ENCODE assay signal across 10 cellular contexts in genomic region chr17:39677581-39678339, GRCh38. TPM values are rescaled to one million over a fixed set of nuclear protein-coding genes. Genes with fewer than 3 reads are reported as not detected.
DNase-seq lines count a peak whose midpoint lies in the region; ATAC-seq and TF ChIP-seq lines count a peak whose summit lies in the region.
"Had no signal": no experiment of that assay in that cellular context is flagged by ENCODE, and none has a peak within 500 bp of the region (broad histone marks: within the 10 kb centered on the region; RNA-seq: fewer than 3 reads in every experiment).

No MANE protein-coding gene starts in this region.

- H3K9me3 ChIP-seq in colonic mucosa (no peaks in the 10 kb centered on the region), psoas muscle (no peaks in the 10 kb centered on the region)
- H3K9me3 ChIP-seq: neutrophil, suprapubic skin had no signal

- TF ChIP-seq CTCF in colonic mucosa (IDR thresholded peaks at IDR 0.05), result no peak
- no peak for TF ChIP-seq CTCF in psoas muscle (IDR thresholded peaks at IDR 0.05)

- DNase-seq in NCI-H2171 treated with DMSO at 0.1 percent for 48 hours (lab: John Stamatoyannopoulos, UW), result peak; percentile 66
- DNase-seq in colonic mucosa, result no peak
- DNase-seq in psoas muscle, result peak; percentile 75 to 91
- no peak for DNase-seq in AG08396 (ENCODE audit: low spot score)
- no peak for DNase-seq in 8988T
- no peak for DNase-seq in left colon
- DNase-seq: NCI-H1436 treated with DMSO at 0.1 percent for 48 hours had no signal

- H3K27me3 ChIP-seq in colonic mucosa (no peaks in the 10 kb centered on the region), psoas muscle (ENCODE audit: insufficient read depth in 3 of 3, low read length in 2 of 3) (no peaks in the 10 kb centered on the region)
- H3K27me3 ChIP-seq: suprapubic skin had no signal

- H3K4me1 ChIP-seq in colonic mucosa (peaks cover 20% of the 10 kb centered on the region), psoas muscle (peaks cover 60% of the 10 kb centered on the region)

- H3K36me3 ChIP-seq in colonic mucosa (no peaks in the 10 kb centered on the region), psoas muscle (ENCODE audit: insufficient read depth in 1 of 2, low read depth in 1 of 2) (peaks cover 2 to 4% of the 10 kb centered on the region in 2 donors)
- H3K36me3 ChIP-seq: neutrophil had no signal

- peak overlapping the region; percentile 60 for H3K27ac ChIP-seq in colonic mucosa
- H3K27ac ChIP-seq in psoas muscle, result peak overlapping the region; percentile 89
- H3K27ac ChIP-seq: neutrophil, suprapubic skin had no signal

- intact Hi-C loops in colonic mucosa (cut with DNase I), result no loop called here
- intact Hi-C loops in psoas muscle (cut with DNase I), result loop anchor here in 1 of 2 donors (5.0 kb wide), 1 partner anchor 55 kb away; the partner anchor contains the start of gene MIEN1
- intact Hi-C loops in left colon (cut with DNase I, micrococcal nuclease), result no loop called here

- H3K9ac ChIP-seq in colonic mucosa (ENCODE audit: low read depth in 2 of 2, low read length in 2 of 2), result peak overlapping the region in 1 of 2 donors; percentile 79

- peak; percentile 88 to 94 (median 92) for ATAC-seq in psoas muscle
- no peak for ATAC-seq in left colon
- ATAC-seq: WTC11 had no signal

- H3K4me3 ChIP-seq in colonic mucosa (no peak overlapping the region), psoas muscle (peak overlapping the region; percentile 34)
- H3K4me3 ChIP-seq: suprapubic skin had no signal

- WGBS in psoas muscle, 3 donors, result 23 to 40% (median 25%) methylated on average over 11 of the region's 11 CpGs

RNA-seq across cellular contexts. Expression of gene PNMT, which starts 9.5 kb away (rescaled TPM):
- total RNA-seq in colonic mucosa (under 1 TPM in 1 of 2 donors, not detected in 1; 0.47 TPM), psoas muscle (10 to 100 TPM in 2 of 4 donors, 1 to 10 TPM in 2; 5.9 to 15.3 (median 11.8) TPM), left colon (1 to 10 TPM in 1 of 2 donors, under 1 TPM in 1; 0.73 to 1.0 TPM)
- 10 to 100 TPM in 1 of 3 donors, 1 to 10 TPM in 2; 6.0 to 13.0 (median 6.8) TPM for polyA plus RNA-seq in psoas muscle

RNA-seq across cellular contexts. Expression of gene PGAP3, which starts 10.1 kb away (rescaled TPM):
- total RNA-seq in colonic mucosa, result 10 to 100 TPM; 37.3 to 42.0 TPM
- total RNA-seq in psoas muscle, result 1 to 10 TPM; 4.5 to 7.9 (median 6.7) TPM
- 1 to 10 TPM; 1.4 to 4.2 (median 3.3) TPM for polyA plus RNA-seq in psoas muscle
- total RNA-seq in left colon, result 10 to 100 TPM; 46.1 to 56.1 TPM

RNA-seq across cellular contexts. Expression of gene TCAP, which starts 12.6 kb away (rescaled TPM):
- 1 to 10 TPM in 1 of 2 donors, under 1 TPM in 1; 0.49 to 1.2 TPM for total RNA-seq in colonic mucosa
- total RNA-seq in psoas muscle, result 1,000 to 10,000 TPM; 3,389 to 5,818 (median 3,842) TPM
- 1,000 to 10,000 TPM; 2,116 to 7,047 (median 2,671) TPM for polyA plus RNA-seq in psoas muscle
- total RNA-seq in left colon, result under 1 TPM; 0.43 to 0.50 TPM

RNA-seq across cellular contexts. Expression of gene ERBB2, which starts 22.1 kb away (rescaled TPM):
- 100 to 1,000 TPM; 153 to 174 TPM for total RNA-seq in colonic mucosa
- 10 to 100 TPM; 20.4 to 24.9 (median 21.1) TPM for total RNA-seq in psoas muscle
- polyA plus RNA-seq in psoas muscle, result 10 to 100 TPM in 1 of 3 donors, 1 to 10 TPM in 2; 4.0 to 11.1 (median 9.2) TPM
- 100 to 1,000 TPM; 178 to 179 TPM for total RNA-seq in left colon

RNA-seq across cellular contexts. Expression of gene STARD3, which starts 40.8 kb away (rescaled TPM):
- 10 to 100 TPM; 30.0 to 41.3 TPM for total RNA-seq in colonic mucosa
- total RNA-seq in psoas muscle, result 10 to 100 TPM; 22.5 to 32.6 (median 26.1) TPM
- polyA plus RNA-seq in psoas muscle, result 10 to 100 TPM; 33.0 to 62.8 (median 47.9) TPM
- total RNA-seq in left colon, result 10 to 100 TPM; 37.2 to 44.3 TPM

Comparison
In these comparisons a context has a peak if more than half of its experiments do, and no peak if none do; other contexts are left out.
1. DNase-seq: peak in NCI-H2171 treated with DMSO at 0.1 percent for 48 hours (single experiment) and psoas muscle (2 of 2); none in colonic mucosa (single experiment), AG08396 (single experiment), 8988T (single experiment) and left colon (0 of 2).
2. RNA of gene PGAP3, which starts 10.1 kb away (total RNA-seq): 46.1 to 56.1 TPM in left colon and 37.3 to 42.0 TPM in colonic mucosa; 4.5 to 7.9 TPM in psoas muscle; every median in the first group is over 4 times any median in the second.
3. RNA of gene TCAP, which starts 12.6 kb away (total RNA-seq): 3,389 to 5,818 TPM in psoas muscle; 0.49 to 1.2 TPM in colonic mucosa and 0.43 to 0.50 TPM in left colon; every median in the first group is over 1,000 times any median in the second.